Comparison of ENCODE assay signal across 8 cellular contexts in genomic region chr1:53014791-53015507, GRCh38. TPM values are rescaled to one million over a fixed set of nuclear protein-coding genes. Genes with fewer than 3 reads are reported as not detected.
DNase-seq lines count a peak whose midpoint lies in the region; ATAC-seq and TF ChIP-seq lines count a peak whose summit lies in the region.

No MANE protein-coding gene starts in this region.

- H3K79me2 ChIP-seq in fibroblast of lung (ENCODE audit: control insufficient read depth, insufficient read depth, low read length) = peaks cover 27% of the 10 kb centered on the region

- peaks cover 20 to 48% (median 40%) of the 10 kb centered on the region in 7 donors for H3K4me1 Mint-ChIP-seq in naive thymus-derived CD4-positive, alpha-beta T cell
- peaks cover 18% of the 10 kb centered on the region for H3K4me1 Mint-ChIP-seq in stimulated activated effector memory CD8-positive, alpha-beta T cell treated with anti-CD3 and anti-CD28 coated beads, Interleukin-12 subunit alpha, Interleukin-12 subunit beta, amount 100 ng/mL, for 72 hours

- H3K4me1 ChIP-seq in Panc1 (ENCODE audit: control insufficient read depth, insufficient read depth, low read length) = 0 out of 2 replicates have a peak, but pooled peaks cover 2% of the 10 kb centered on the region
- H3K4me1 ChIP-seq in fibroblast of lung (ENCODE audit: control insufficient read depth, extremely low read depth, insufficient read depth, low read length) = no peaks in the 10 kb centered on the region
- peaks cover 14 to 16% of the 10 kb centered on the region in 2 donors for H3K4me1 ChIP-seq in naive thymus-derived CD4-positive, alpha-beta T cell (ENCODE audit: control insufficient read depth in 2 of 2, insufficient read depth in 2 of 2, low read length in 2 of 2)

- ATAC-seq in GM21619 (IDR thresholded peaks at IDR 0.05; ENCODE audit: unreplicated experiment) (peak; percentile 92), Panc1 (peak; percentile 96)
- ATAC-seq in naive thymus-derived CD4-positive, alpha-beta T cell = peak; percentile 100
- peak; percentile 99 for ATAC-seq in stimulated activated effector memory CD8-positive, alpha-beta T cell treated with anti-CD3 and anti-CD28 coated beads, Interleukin-12 subunit alpha, Interleukin-12 subunit beta, amount 100 ng/mL, for 72 hours

- H3K4me3 ChIP-seq in Panc1 (ENCODE audit: low read depth in 2 of 2, low read length in 2 of 2) = peak overlapping the region; percentile 69 to 84
- peak overlapping the region; percentile 74 to 88 (median 76) for H3K4me3 ChIP-seq in fibroblast of lung (replicated peaks in 1 of 4; ENCODE audit: control extremely low read depth in 1 of 4, insufficient read depth in 1 of 4, low read depth in 3 of 4, low read length in 4 of 4)
- peak overlapping the region; percentile 65 for H3K4me3 ChIP-seq in naive thymus-derived CD4-positive, alpha-beta T cell (ENCODE audit: low read length)

- BruUV-seq in Panc1 (replicated peaks; lab: Mats Ljungman, UMichigan) = TSS peak; percentile 51

- no peaks in the 10 kb centered on the region for H3K27me3 Mint-ChIP-seq in naive thymus-derived CD4-positive, alpha-beta T cell

- no peaks in the 10 kb centered on the region for H3K27me3 ChIP-seq in Panc1 (ENCODE audit: control insufficient read depth, insufficient read depth, low read length)
- H3K27me3 ChIP-seq in fibroblast of lung (ENCODE audit: control insufficient read depth, insufficient read depth, low read length) = no peaks in the 10 kb centered on the region
- no peaks in the 10 kb centered on the region for H3K27me3 ChIP-seq in naive thymus-derived CD4-positive, alpha-beta T cell (ENCODE audit: control insufficient read depth in 2 of 2, insufficient read depth in 2 of 2, low read length in 2 of 2)

- H2AFZ ChIP-seq in fibroblast of lung (ENCODE audit: low read length) = peak overlapping the region; percentile 77

- in situ Hi-C loops in Panc1 (cut with HindIII; ENCODE audit: low pct_unique_long_range_greater_than_20kb, low sequenced_read_pairs) = no loop called here

- H3K4me3 Mint-ChIP-seq in naive thymus-derived CD4-positive, alpha-beta T cell = peak overlapping the region; percentile 81 to 96 (median 90)
- H3K4me3 Mint-ChIP-seq in stimulated activated effector memory CD8-positive, alpha-beta T cell treated with anti-CD3 and anti-CD28 coated beads, Interleukin-12 subunit alpha, Interleukin-12 subunit beta, amount 100 ng/mL, for 72 hours = peak overlapping the region; percentile 74

- no peaks in the 10 kb centered on the region for H3K9me3 ChIP-seq in KOPT-K1 (ENCODE audit: insufficient read depth, low read length, poor library complexity, severe bottlenecking)
- no peaks in the 10 kb centered on the region for H3K9me3 ChIP-seq in Panc1 (ENCODE audit: control insufficient read depth, insufficient read depth, low read depth, low read length)
- H3K9me3 ChIP-seq in fibroblast of lung (ENCODE audit: control insufficient read depth, insufficient read depth, low read depth, low read length) = no peaks in the 10 kb centered on the region
- H3K9me3 ChIP-seq in naive thymus-derived CD4-positive, alpha-beta T cell (ENCODE audit: control insufficient read depth in 2 of 3, low read length in 3 of 3) = no peaks in the 10 kb centered on the region

- TF ChIP-seq CTCF in Panc1 (IDR thresholded peaks at IDR 0.05) (no peak), fibroblast of lung (conservative IDR thresholded peaks at IDR 0.05 in 1 of 2, IDR thresholded peaks at IDR 0.05 in 1 of 2; ENCODE audit: low read depth in 1 of 2, low read length in 2 of 2) (no peak)

- H3K4me2 ChIP-seq in fibroblast of lung (ENCODE audit: extremely low read depth, insufficient read depth, low read length) = peak overlapping the region; percentile 76

- POLR2A ChIA-PET in Panc1 (lab: Charles Lee) = interaction anchor here (0.6 kb wide), 1 partner anchor 521 kb away, joined by 12 read pairs; no protein-coding TSS in a partner anchor
- POLR2A ChIA-PET in naive thymus-derived CD4-positive, alpha-beta T cell (lab: Charles Lee) = interaction anchor here (0.6 to 1.8 kb wide), 5 partner anchors 10 to 93 kb away, joined by 3 to 7 read pairs (median 4); partner anchors contain the start of gene ECHDC2

- CTCF ChIA-PET in Panc1 (lab: Charles Lee) = interaction anchor here (0.9 kb wide), 1 partner anchor 171 kb away, joined by 3 read pairs; no protein-coding TSS in a partner anchor
- CTCF ChIA-PET in naive thymus-derived CD4-positive, alpha-beta T cell (lab: Charles Lee) = interaction anchor here (0.6 to 1.2 kb wide), 3 partner anchors 13 to 92 kb away, joined by 3 read pairs; no protein-coding TSS in a partner anchor

- peak overlapping the region; percentile 47 for H3K9ac ChIP-seq in fibroblast of lung (ENCODE audit: insufficient read depth, low read length)

- peak overlapping the region; percentile 65 for H3K27ac ChIP-seq in KOPT-K1 (ENCODE audit: low read depth, low read length, poor library complexity, severe bottlenecking)
- H3K27ac ChIP-seq in Panc1 (ENCODE audit: low read length) = peak overlapping the region; percentile 84
- peak overlapping the region; percentile 46 for H3K27ac ChIP-seq in fibroblast of lung (ENCODE audit: insufficient read depth, low read length)
- peak overlapping the region; percentile 57 for H3K27ac ChIP-seq in naive thymus-derived CD4-positive, alpha-beta T cell (ENCODE audit: low read depth, low read length)

- H3K9me3 Mint-ChIP-seq in naive thymus-derived CD4-positive, alpha-beta T cell = peaks cover 0 to 4% (median 0%) of the 10 kb centered on the region in 11 donors
- H3K9me3 Mint-ChIP-seq in stimulated activated effector memory CD8-positive, alpha-beta T cell treated with anti-CD3 and anti-CD28 coated beads, Interleukin-12 subunit alpha, Interleukin-12 subunit beta, amount 100 ng/mL, for 72 hours = no peaks in the 10 kb centered on the region

- H4K20me1 ChIP-seq in fibroblast of lung (ENCODE audit: control insufficient read depth, extremely low read depth, insufficient read depth, low read length) = no peaks in the 10 kb centered on the region

- H3K36me3 Mint-ChIP-seq in naive thymus-derived CD4-positive, alpha-beta T cell = peaks cover 7 to 28% (median 16%) of the 10 kb centered on the region in 5 donors
- H3K36me3 Mint-ChIP-seq in stimulated activated effector memory CD8-positive, alpha-beta T cell treated with anti-CD3 and anti-CD28 coated beads, Interleukin-12 subunit alpha, Interleukin-12 subunit beta, amount 100 ng/mL, for 72 hours = no peaks in the 10 kb centered on the region

- DNase-seq in DMS 273 (lab: John Stamatoyannopoulos, UW; ENCODE audit: unreplicated experiment) (peak; percentile 93), Panc1 (ENCODE audit: low read depth, low spot score) (peak; percentile 71), fibroblast of lung (ENCODE audit: low read depth in 2 of 2) (peak; percentile 92 to 95)
- peak; percentile 68 to 76 for DNase-seq in activated T-cell treated with anti-CD3 and anti-CD28 coated beads, Interleukin-2, amount 50 U/mL, for 48 hours
- peak; percentile 27 to 91 (median 84) for DNase-seq in naive thymus-derived CD4-positive, alpha-beta T cell
- DNase-seq in stimulated activated effector memory CD8-positive, alpha-beta T cell treated with anti-CD3 and anti-CD28 coated beads, Interleukin-12 subunit alpha, Interleukin-12 subunit beta, amount 100 ng/mL, for 72 hours (ENCODE audit: low spot score in 2 of 2) = peak; percentile 51 to 79

- H3K36me3 ChIP-seq in KOPT-K1 (ENCODE audit: insufficient read depth, low read length) = peaks cover 7% of the 10 kb centered on the region; the same call in 1 of the 2 replicates
- H3K36me3 ChIP-seq in Panc1 (ENCODE audit: control insufficient read depth, insufficient read depth, low read length) = peaks cover 2% of the 10 kb centered on the region; the same call in 1 of the 2 replicates
- no peaks in the 10 kb centered on the region for H3K36me3 ChIP-seq in fibroblast of lung (ENCODE audit: control insufficient read depth, insufficient read depth, low read length)
- peaks cover 0 to 3% (median 0%) of the 10 kb centered on the region in 3 experiments for H3K36me3 ChIP-seq in naive thymus-derived CD4-positive, alpha-beta T cell (ENCODE audit: control insufficient read depth in 2 of 3, insufficient read depth in 3 of 3, low read length in 3 of 3)

- intact Hi-C loops in Panc1 (cut with micrococcal nuclease; ENCODE audit: unreplicated experiment) = no loop called here
- intact Hi-C loops in naive thymus-derived CD4-positive, alpha-beta T cell (cut with micrococcal nuclease) = loop anchor here (1.0 to 5.0 kb wide), 9 partner anchors 88 to 822 kb away; partner anchors contain the start of genes CPT2 (in 2 of the 2), SCP2 (in 2 of the 2), ZYG11B (in 2 of the 2) and MAGOH (in 1 of the 2)

- H3K27ac Mint-ChIP-seq in naive thymus-derived CD4-positive, alpha-beta T cell = peak overlapping the region; percentile 57 to 92 (median 84)
- H3K27ac Mint-ChIP-seq in stimulated activated effector memory CD8-positive, alpha-beta T cell treated with anti-CD3 and anti-CD28 coated beads, Interleukin-12 subunit alpha, Interleukin-12 subunit beta, amount 100 ng/mL, for 72 hours = peak overlapping the region; percentile 69

RNA-seq across cellular contexts. Expression of gene PODN, which starts 47.1 kb away (rescaled TPM):
- total RNA-seq in Panc1 (2021; ENCODE audit: unreplicated experiment) (0.23 TPM), fibroblast of lung (49.7 and 67.5 TPM in 2 replicates)
- polyA plus RNA-seq in Panc1 (2012; ENCODE audit: insufficient read length) = 0.55 TPM
- 21.8 and 31.6 TPM in 2 replicates for polyA plus RNA-seq in fibroblast of lung
- 36.5 and 62.7 TPM in 2 replicates for polyA plus RNA-seq in fibroblast of lung (2012)
- 21.2 and 26.8 TPM in 2 replicates for polyA minus RNA-seq in fibroblast of lung (ENCODE audit: low replicate concordance)
- total RNA-seq in naive thymus-derived CD4-positive, alpha-beta T cell = under 1 TPM in 1 of 5 experiments, not detected in 4; 0.88 TPM
- polyA plus RNA-seq in naive thymus-derived CD4-positive, alpha-beta T cell = not detected

Comparison
In these comparisons a context has a peak if more than half of its experiments do, and no peak if none do; other contexts are left out.
1. Peak in every context shown above with its lines: DNase-seq, ATAC-seq, H3K4me3 ChIP-seq and H3K27ac ChIP-seq.
2. RNA of gene PODN, which starts 47.1 kb away (total RNA-seq): 49.7 to 67.5 TPM in fibroblast of lung; 0.23 TPM in Panc1 (single experiment) and 0.88 TPM in naive thymus-derived CD4-positive, alpha-beta T cell; every median in the first group is over 10 times any median in the second.